1 cellular context compared by ENCODE assay signal in the genomic region with DNA sequence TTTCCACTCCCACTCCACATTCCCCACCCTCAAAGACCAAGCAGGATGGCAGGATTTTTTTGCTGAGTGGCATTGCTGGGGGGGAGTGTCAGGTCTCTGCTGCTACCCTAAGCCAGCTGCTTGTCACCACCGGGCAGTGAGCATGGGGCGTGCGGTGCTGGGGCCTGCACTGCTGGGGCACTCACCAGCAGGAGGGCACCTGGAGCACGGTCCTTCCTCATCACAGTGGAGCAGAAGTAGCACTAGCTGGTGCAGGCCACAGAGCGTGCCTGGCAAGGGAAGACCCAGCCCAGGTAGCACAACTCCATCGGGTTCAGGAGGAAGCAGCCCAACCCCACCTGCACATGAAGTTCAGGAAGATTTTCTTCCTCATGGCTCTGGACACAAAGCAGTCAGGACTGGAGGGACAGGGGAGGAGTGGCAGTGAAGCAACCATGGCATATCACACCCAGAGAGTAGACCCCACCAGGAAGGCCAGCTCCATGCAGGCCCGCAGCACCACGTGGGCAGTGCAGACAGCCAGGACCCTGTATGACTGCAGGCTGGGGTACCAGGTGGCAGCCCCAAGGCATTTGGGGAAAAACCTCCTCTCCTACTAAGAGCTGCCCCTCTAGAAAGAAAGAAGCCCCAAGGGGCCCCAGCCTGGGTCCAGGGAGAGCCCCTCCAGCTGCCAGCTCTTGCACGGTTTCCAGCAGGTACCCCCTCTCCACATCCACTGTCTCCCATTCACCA.
TF ChIP-seq lines count a peak whose summit lies in the region.

No MANE protein-coding gene starts in this region.

TF ChIP-seq in H1, 55 proteins besides CTCF, POLR2A, EP300 and RAD21:
- no peak for TF ChIP-seq CBX8 (IDR thresholded peaks at IDR 0.05; ENCODE audit: borderline replicate concordance, low read depth, low read length)
- TF ChIP-seq SP4 (IDR thresholded peaks at IDR 0.05; ENCODE audit: low read length) = no peak
- TF ChIP-seq, protein P1, sequence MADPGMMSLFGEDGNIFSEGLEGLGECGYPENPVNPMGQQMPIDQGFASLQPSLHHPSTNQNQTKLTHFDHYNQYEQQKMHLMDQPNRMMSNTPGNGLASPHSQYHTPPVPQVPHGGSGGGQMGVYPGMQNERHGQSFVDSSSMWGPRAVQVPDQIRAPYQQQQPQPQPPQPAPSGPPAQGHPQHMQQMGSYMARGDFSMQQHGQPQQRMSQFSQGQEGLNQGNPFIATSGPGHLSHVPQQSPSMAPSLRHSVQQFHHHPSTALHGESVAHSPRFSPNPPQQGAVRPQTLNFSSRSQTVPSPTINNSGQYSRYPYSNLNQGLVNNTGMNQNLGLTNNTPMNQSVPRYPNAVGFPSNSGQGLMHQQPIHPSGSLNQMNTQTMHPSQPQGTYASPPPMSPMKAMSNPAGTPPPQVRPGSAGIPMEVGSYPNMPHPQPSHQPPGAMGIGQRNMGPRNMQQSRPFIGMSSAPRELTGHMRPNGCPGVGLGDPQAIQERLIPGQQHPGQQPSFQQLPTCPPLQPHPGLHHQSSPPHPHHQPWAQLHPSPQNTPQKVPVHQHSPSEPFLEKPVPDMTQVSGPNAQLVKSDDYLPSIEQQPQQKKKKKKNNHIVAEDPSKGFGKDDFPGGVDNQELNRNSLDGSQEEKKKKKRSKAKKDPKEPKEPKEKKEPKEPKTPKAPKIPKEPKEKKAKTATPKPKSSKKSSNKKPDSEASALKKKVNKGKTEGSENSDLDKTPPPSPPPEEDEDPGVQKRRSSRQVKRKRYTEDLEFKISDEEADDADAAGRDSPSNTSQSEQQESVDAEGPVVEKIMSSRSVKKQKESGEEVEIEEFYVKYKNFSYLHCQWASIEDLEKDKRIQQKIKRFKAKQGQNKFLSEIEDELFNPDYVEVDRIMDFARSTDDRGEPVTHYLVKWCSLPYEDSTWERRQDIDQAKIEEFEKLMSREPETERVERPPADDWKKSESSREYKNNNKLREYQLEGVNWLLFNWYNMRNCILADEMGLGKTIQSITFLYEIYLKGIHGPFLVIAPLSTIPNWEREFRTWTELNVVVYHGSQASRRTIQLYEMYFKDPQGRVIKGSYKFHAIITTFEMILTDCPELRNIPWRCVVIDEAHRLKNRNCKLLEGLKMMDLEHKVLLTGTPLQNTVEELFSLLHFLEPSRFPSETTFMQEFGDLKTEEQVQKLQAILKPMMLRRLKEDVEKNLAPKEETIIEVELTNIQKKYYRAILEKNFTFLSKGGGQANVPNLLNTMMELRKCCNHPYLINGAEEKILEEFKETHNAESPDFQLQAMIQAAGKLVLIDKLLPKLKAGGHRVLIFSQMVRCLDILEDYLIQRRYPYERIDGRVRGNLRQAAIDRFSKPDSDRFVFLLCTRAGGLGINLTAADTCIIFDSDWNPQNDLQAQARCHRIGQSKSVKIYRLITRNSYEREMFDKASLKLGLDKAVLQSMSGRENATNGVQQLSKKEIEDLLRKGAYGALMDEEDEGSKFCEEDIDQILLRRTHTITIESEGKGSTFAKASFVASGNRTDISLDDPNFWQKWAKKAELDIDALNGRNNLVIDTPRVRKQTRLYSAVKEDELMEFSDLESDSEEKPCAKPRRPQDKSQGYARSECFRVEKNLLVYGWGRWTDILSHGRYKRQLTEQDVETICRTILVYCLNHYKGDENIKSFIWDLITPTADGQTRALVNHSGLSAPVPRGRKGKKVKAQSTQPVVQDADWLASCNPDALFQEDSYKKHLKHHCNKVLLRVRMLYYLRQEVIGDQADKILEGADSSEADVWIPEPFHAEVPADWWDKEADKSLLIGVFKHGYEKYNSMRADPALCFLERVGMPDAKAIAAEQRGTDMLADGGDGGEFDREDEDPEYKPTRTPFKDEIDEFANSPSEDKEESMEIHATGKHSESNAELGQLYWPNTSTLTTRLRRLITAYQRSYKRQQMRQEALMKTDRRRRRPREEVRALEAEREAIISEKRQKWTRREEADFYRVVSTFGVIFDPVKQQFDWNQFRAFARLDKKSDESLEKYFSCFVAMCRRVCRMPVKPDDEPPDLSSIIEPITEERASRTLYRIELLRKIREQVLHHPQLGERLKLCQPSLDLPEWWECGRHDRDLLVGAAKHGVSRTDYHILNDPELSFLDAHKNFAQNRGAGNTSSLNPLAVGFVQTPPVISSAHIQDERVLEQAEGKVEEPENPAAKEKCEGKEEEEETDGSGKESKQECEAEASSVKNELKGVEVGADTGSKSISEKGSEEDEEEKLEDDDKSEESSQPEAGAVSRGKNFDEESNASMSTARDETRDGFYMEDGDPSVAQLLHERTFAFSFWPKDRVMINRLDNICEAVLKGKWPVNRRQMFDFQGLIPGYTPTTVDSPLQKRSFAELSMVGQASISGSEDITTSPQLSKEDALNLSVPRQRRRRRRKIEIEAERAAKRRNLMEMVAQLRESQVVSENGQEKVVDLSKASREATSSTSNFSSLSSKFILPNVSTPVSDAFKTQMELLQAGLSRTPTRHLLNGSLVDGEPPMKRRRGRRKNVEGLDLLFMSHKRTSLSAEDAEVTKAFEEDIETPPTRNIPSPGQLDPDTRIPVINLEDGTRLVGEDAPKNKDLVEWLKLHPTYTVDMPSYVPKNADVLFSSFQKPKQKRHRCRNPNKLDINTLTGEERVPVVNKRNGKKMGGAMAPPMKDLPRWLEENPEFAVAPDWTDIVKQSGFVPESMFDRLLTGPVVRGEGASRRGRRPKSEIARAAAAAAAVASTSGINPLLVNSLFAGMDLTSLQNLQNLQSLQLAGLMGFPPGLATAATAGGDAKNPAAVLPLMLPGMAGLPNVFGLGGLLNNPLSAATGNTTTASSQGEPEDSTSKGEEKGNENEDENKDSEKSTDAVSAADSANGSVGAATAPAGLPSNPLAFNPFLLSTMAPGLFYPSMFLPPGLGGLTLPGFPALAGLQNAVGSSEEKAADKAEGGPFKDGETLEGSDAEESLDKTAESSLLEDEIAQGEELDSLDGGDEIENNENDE (IDR thresholded peaks at IDR 0.05; ENCODE audit: insufficient replicate concordance, low read length) = no peak
- TF ChIP-seq EGR1 (IDR thresholded peaks at IDR 0.05; ENCODE audit: borderline replicate concordance, low read depth, low read length) = no peak
- TF ChIP-seq RFX5 (IDR thresholded peaks at IDR 0.05; ENCODE audit: borderline replicate concordance, low read depth, low read length) = no peak
- TF ChIP-seq HDAC2 (IDR thresholded peaks at IDR 0.05; ENCODE audit: borderline replicate concordance in 1 of 2, low read depth in 2 of 2, low read length in 2 of 2) = no peak
- TF ChIP-seq JUND (IDR thresholded peaks at IDR 0.05; ENCODE audit: low read length) = no peak
- no peak for TF ChIP-seq CHD1 (IDR thresholded peaks at IDR 0.05; ENCODE audit: low read depth, low read length)
- no peak for TF ChIP-seq SUZ12 (IDR thresholded peaks at IDR 0.05; ENCODE audit: low read length)
- TF ChIP-seq MAFK (IDR thresholded peaks at IDR 0.05; ENCODE audit: low read depth, low read length) = no peak
- TF ChIP-seq TCF12 (IDR thresholded peaks at IDR 0.05; ENCODE audit: low read depth, low read length) = no peak
- TF ChIP-seq CREB1 (IDR thresholded peaks at IDR 0.05) = no peak
- no peak for TF ChIP-seq ASH2L (IDR thresholded peaks at IDR 0.05; ENCODE audit: low read length)
- no peak for TF ChIP-seq CBX5 (IDR thresholded peaks at IDR 0.05; ENCODE audit: low read depth, low read length)
- TF ChIP-seq SAP30 (IDR thresholded peaks at IDR 0.05; ENCODE audit: insufficient read depth, insufficient replicate concordance, low read length) = no peak
- no peak for TF ChIP-seq JUN (IDR thresholded peaks at IDR 0.05; ENCODE audit: low read depth, low read length)
- TF ChIP-seq, protein P2, sequence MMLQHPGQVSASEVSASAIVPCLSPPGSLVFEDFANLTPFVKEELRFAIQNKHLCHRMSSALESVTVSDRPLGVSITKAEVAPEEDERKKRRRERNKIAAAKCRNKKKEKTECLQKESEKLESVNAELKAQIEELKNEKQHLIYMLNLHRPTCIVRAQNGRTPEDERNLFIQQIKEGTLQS (IDR thresholded peaks at IDR 0.05; ENCODE audit: insufficient read depth, low read depth, low read length) = no peak
- no peak for TF ChIP-seq YY1 (IDR thresholded peaks at IDR 0.05; ENCODE audit: low read depth, low read length)
- TF ChIP-seq RNF2 (IDR thresholded peaks at IDR 0.05; ENCODE audit: borderline replicate concordance, low read depth, low read length, missing control alignments, poor library complexity, severe bottlenecking) = no peak
